Comparison of ENCODE assay signal across 10 cellular contexts in genomic region chr6:24125980-24126379, GRCh38. TPM values are rescaled to one million over a fixed set of nuclear protein-coding genes. Genes with fewer than 3 reads are reported as not detected.
DNase-seq lines count a peak whose midpoint lies in the region; ATAC-seq and TF ChIP-seq lines count a peak whose summit lies in the region.
"Had no signal": no experiment of that assay in that cellular context is flagged by ENCODE, and none has a peak within 500 bp of the region (broad histone marks: within the 10 kb centered on the region; RNA-seq: fewer than 3 reads in every experiment).

Gene NRSN1, plus strand, starts transcription at chr6:24126215. Its CDS starts 8,113 bp downstream, at chr6:24134328.

- no peak within 1 kb of the TSS for H3K4me3 ChIP-seq in PC-3 (ENCODE audit: low read length)

- no peak within 1 kb of the TSS for H3K9ac ChIP-seq in PC-3 (ENCODE audit: low read length)

- in situ Hi-C loops in Caki2 (cut with HindIII; ENCODE audit: low pct_unique_long_range_greater_than_20kb, low sequenced_read_pairs) = no loop called here

- no peak within 1 kb of the TSS for H3K27ac Mint-ChIP-seq in activated CD8-positive, alpha-beta memory T cell treated with anti-CD3 and anti-CD28 coated beads, Interleukin-2, amount 10 ng/mL, durations not matched to agents 7 days and 5 days
- H3K27ac Mint-ChIP-seq: T-helper 17 cell had no signal

- no peak within 1 kb of the TSS for H3K4me3 Mint-ChIP-seq in activated CD8-positive, alpha-beta memory T cell treated with anti-CD3 and anti-CD28 coated beads, Interleukin-2, amount 10 ng/mL, durations not matched to agents 7 days and 5 days
- H3K4me3 Mint-ChIP-seq in activated T-cell treated with anti-CD3 and anti-CD28 coated beads, Interleukin-2, amount 50 U/mL, for 4 hours = no peak within 1 kb of the TSS
- H3K4me3 Mint-ChIP-seq: T-helper 17 cell had no signal

- TF ChIP-seq CTCF in VCaP (conservative IDR thresholded peaks at IDR 0.05) (no peak), PC-3 (conservative IDR thresholded peaks at IDR 0.05; ENCODE audit: low read depth, low read length) (no peak)

- POLR2A ChIA-PET in PC-3 (lab: Charles Lee; ENCODE audit: unreplicated experiment) = no interaction called here

- H3K9me2 ChIP-seq in PC-3 (replicated peaks; ENCODE audit: low read length) = no peaks in the 10 kb centered on the region; the same call in 1 of the 2 replicates

- DNase-seq in Caki2 (ENCODE audit: low read depth) = peak; percentile 2
- DNase-seq in NCI-H128 (lab: John Stamatoyannopoulos, UW; ENCODE audit: unreplicated experiment) = peak; percentile 76
- DNase-seq in islet precursor cell = peak; percentile 89
- no peak for DNase-seq in PC-3
- DNase-seq in activated CD8-positive, alpha-beta memory T cell treated with anti-CD3 and anti-CD28 coated beads, Interleukin-2, amount 10 ng/mL, durations not matched to agents 7 days and 5 days = no peak
- no peak for DNase-seq in activated T-cell treated with anti-CD3 and anti-CD28 coated beads, Interleukin-2, amount 50 U/mL, for 4 hours
- DNase-seq: effector CD4-positive, alpha-beta T cell; T-helper 17 cell had no signal

- H3K4me1 Mint-ChIP-seq in activated CD8-positive, alpha-beta memory T cell treated with anti-CD3 and anti-CD28 coated beads, Interleukin-2, amount 10 ng/mL, durations not matched to agents 7 days and 5 days = no peaks in the 10 kb centered on the region
- peaks cover 6% of the 10 kb centered on the region for H3K4me1 Mint-ChIP-seq in activated T-cell treated with anti-CD3 and anti-CD28 coated beads, Interleukin-2, amount 50 U/mL, for 4 hours (ENCODE audit: low read depth)
- H3K4me1 Mint-ChIP-seq: T-helper 17 cell had no signal

- ATAC-seq in HG03159 (IDR thresholded peaks at IDR 0.05; ENCODE audit: unreplicated experiment) = no peak
- ATAC-seq in PC-3 = no peak
- no peak for ATAC-seq in activated CD8-positive, alpha-beta memory T cell treated with anti-CD3 and anti-CD28 coated beads, Interleukin-2, amount 10 ng/mL, durations not matched to agents 7 days and 5 days
- ATAC-seq in activated T-cell treated with anti-CD3 and anti-CD28 coated beads, Interleukin-2, amount 50 U/mL, for 4 hours = no peak
- ATAC-seq: T-helper 17 cell had no signal

- no peaks in the 10 kb centered on the region for H3K9me3 Mint-ChIP-seq in activated CD8-positive, alpha-beta memory T cell treated with anti-CD3 and anti-CD28 coated beads, Interleukin-2, amount 10 ng/mL, durations not matched to agents 7 days and 5 days (ENCODE audit: low read depth)
- H3K9me3 Mint-ChIP-seq in activated T-cell treated with anti-CD3 and anti-CD28 coated beads, Interleukin-2, amount 50 U/mL, for 4 hours = peaks cover 10% of the 10 kb centered on the region

- peaks cover 49% of the 10 kb centered on the region for H3K27me3 ChIP-seq in PC-3 (ENCODE audit: low read length)

- peaks cover 13% of the 10 kb centered on the region for H3K27me3 Mint-ChIP-seq in activated CD8-positive, alpha-beta memory T cell treated with anti-CD3 and anti-CD28 coated beads, Interleukin-2, amount 10 ng/mL, durations not matched to agents 7 days and 5 days
- H3K27me3 Mint-ChIP-seq in activated T-cell treated with anti-CD3 and anti-CD28 coated beads, Interleukin-2, amount 50 U/mL, for 4 hours (ENCODE audit: low read depth) = peaks cover 29% of the 10 kb centered on the region
- H3K27me3 Mint-ChIP-seq: T-helper 17 cell had no signal

- H3K9me3 ChIP-seq in PC-3 (ENCODE audit: low read length) = no peaks in the 10 kb centered on the region

- no peak within 1 kb of the TSS for H3K4me2 ChIP-seq in PC-3 (ENCODE audit: low read length)

- no TSS peak for BruUV-seq in PC-3 (replicated peaks; lab: Mats Ljungman, UMichigan)

- no peaks in the 10 kb centered on the region for H3K36me3 ChIP-seq in PC-3 (ENCODE audit: low read depth, low read length)

- H3F3A ChIP-seq in PC-3 (ENCODE audit: low read length, unreplicated experiment) = no peaks in the 10 kb centered on the region

- intact Hi-C loops in PC-3 (cut with micrococcal nuclease) = no loop called here

- peak within 1 kb of the TSS; percentile 73 for H3K27ac ChIP-seq in VCaP
- no peak within 1 kb of the TSS for H3K27ac ChIP-seq in PC-3 (ENCODE audit: low read length)

- H3K4me1 ChIP-seq in PC-3 (ENCODE audit: insufficient read depth, low read length) = no peaks in the 10 kb centered on the region

- CTCF ChIA-PET in PC-3 (lab: Charles Lee) = no interaction called here
- CTCF ChIA-PET in activated CD8-positive, alpha-beta memory T cell treated with anti-CD3 and anti-CD28 coated beads, Interleukin-2, amount 10 ng/mL, durations not matched to agents 7 days and 5 days (lab: Charles Lee) = no interaction called here

- no peak within 1 kb of the TSS for H2AFZ ChIP-seq in PC-3 (ENCODE audit: low read length)

- no peaks in the 10 kb centered on the region for H3K79me2 ChIP-seq in PC-3 (ENCODE audit: low read length)

- no peaks in the 10 kb centered on the region for H4K20me1 ChIP-seq in PC-3 (ENCODE audit: low read length)

- no peaks in the 10 kb centered on the region for H3K36me3 Mint-ChIP-seq in activated CD8-positive, alpha-beta memory T cell treated with anti-CD3 and anti-CD28 coated beads, Interleukin-2, amount 10 ng/mL, durations not matched to agents 7 days and 5 days
- H3K36me3 Mint-ChIP-seq in activated T-cell treated with anti-CD3 and anti-CD28 coated beads, Interleukin-2, amount 50 U/mL, for 4 hours (ENCODE audit: insufficient read depth) = no peaks in the 10 kb centered on the region

RNA-seq across cellular contexts. Expression of gene NRSN1, which starts in this region (rescaled TPM):
- total RNA-seq in Caki2 (2014; rRNA removed; shearing (Covaris generic); ENCODE audit: low replicate concordance) = not detected in 2 replicates
- total RNA-seq in PC-3 (2014; rRNA removed) = not detected in 2 replicates
- total RNA-seq in activated CD8-positive, alpha-beta memory T cell treated with anti-CD3 and anti-CD28 coated beads, Interleukin-2, amount 10 ng/mL, durations not matched to agents 7 days and 5 days = not detected
- total RNA-seq in activated T-cell treated with anti-CD3 and anti-CD28 coated beads, Interleukin-2, amount 50 U/mL, for 4 hours = not detected
- total RNA-seq: T-helper 17 cell had no signal

Comparison
In these comparisons a context has a peak if more than half of its experiments do, and no peak if none do; other contexts are left out.
1. Peak in DNase-seq in Caki2; RNA of the gene not detected or under 1 TPM.
2. DNase-seq: peak in NCI-H128 (single experiment) and islet precursor cell (single experiment); none in PC-3 (single experiment), activated CD8-positive, alpha-beta memory T cell treated with anti-CD3 and anti-CD28 coated beads, Interleukin-2, amount 10 ng/mL, durations not matched to agents 7 days and 5 days (single experiment) and activated T-cell treated with anti-CD3 and anti-CD28 coated beads, Interleukin-2, amount 50 U/mL, for 4 hours (single experiment).